In genomic region chr13:75725784-75726183, GRCh38 we compare ENCODE assay signal across 15 cellular contexts.
DNase-seq lines count a peak whose midpoint lies in the region; ATAC-seq and TF ChIP-seq lines count a peak whose summit lies in the region.
"Had no signal": no experiment of that assay in that cellular context is flagged by ENCODE, and none has a peak within 500 bp of the region (broad histone marks: within the 10 kb centered on the region; RNA-seq: fewer than 3 reads in every experiment).

No MANE protein-coding gene starts in this region.

- no peak overlapping the region for H3K27ac Mint-ChIP-seq in T-helper 2 cell treated with Interferon-gamma antibody and Interleukin-4, amounts not matched to agents 5 μg/mL and 100 μg/mL, for 36 hours
- H3K27ac Mint-ChIP-seq: CD4-positive, alpha-beta T cell had no signal

- H3K27ac ChIP-seq in SK-N-SH (ENCODE audit: low read depth in 2 of 2, low read length in 1 of 2), result peak overlapping the region in 1 of 2 experiments; percentile 35; a peak in 2 of 4 replicates
- H3K27ac ChIP-seq in hepatocyte, result peak overlapping the region; percentile 52
- H3K27ac ChIP-seq in gastroesophageal sphincter, result no peak overlapping the region
- H3K27ac ChIP-seq: HL-60 had no signal

- H3K4me1 ChIP-seq in SK-N-SH (ENCODE audit: control insufficient read depth in 1 of 2, insufficient read depth in 2 of 2, low read depth in 1 of 2, low read length in 1 of 2) (peaks cover 0 to 28% of the 10 kb centered on the region in 2 experiments; a peak in 2 of 4 replicates), hepatocyte (ENCODE audit: insufficient read depth) (peaks cover 25% of the 10 kb centered on the region), gastroesophageal sphincter (peaks cover 0 to 9% (median 0%) of the 10 kb centered on the region in 3 donors)

- H4K20me1 ChIP-seq in SK-N-SH (ENCODE audit: insufficient read depth), result peaks cover 65% of the 10 kb centered on the region
- no peaks in the 10 kb centered on the region for H4K20me1 ChIP-seq in hepatocyte (ENCODE audit: insufficient read depth, poor library complexity, severe bottlenecking)

- peak; percentile 40 for DNase-seq in EH (ENCODE audit: low read depth)
- no peak for DNase-seq in SK-N-SH
- DNase-seq in hepatocyte (ENCODE audit: low spot score), result no peak
- DNase-seq in renal cortical epithelial cell (ENCODE audit: low read depth), result peak; percentile 72
- no peak for DNase-seq in T-helper 2 cell treated with Interferon-gamma antibody and Interleukin-4, amounts not matched to agents 5 μg/mL and 100 μg/mL, for 36 hours (ENCODE audit: low spot score)
- DNase-seq: activated naive CD4-positive, alpha-beta T cell treated with anti-CD3 and anti-CD28 coated beads, Interleukin-2, amount 50 U/mL, for 16 hours; activated T-cell treated with anti-CD3 and anti-CD28 coated beads for 4 hours; CD4-positive, alpha-beta T cell; DMS79 treated with DMSO at 0.1 percent for 48 hours; NCI-H526 treated with DMSO at 0.1 percent for 48 hours had no signal

- H3K36me3 ChIP-seq in SK-N-SH (replicated peaks in 1 of 2; ENCODE audit: control insufficient read depth in 1 of 2, insufficient read depth in 2 of 2, low read length in 1 of 2) (peaks cover 0 to 24% of the 10 kb centered on the region in 2 experiments), hepatocyte (replicated peaks; ENCODE audit: insufficient read depth, low read depth) (no peaks in the 10 kb centered on the region), gastroesophageal sphincter (no peaks in the 10 kb centered on the region)
- H3K36me3 ChIP-seq: HAP-1 had no signal

- POLR2A ChIA-PET in SK-N-SH (lab: Yijun Ruan, JAX), result no interaction called here

- TF ChIP-seq POLR2A in gastroesophageal sphincter (IDR thresholded peaks at IDR 0.05), result no peak

- H3K79me2 ChIP-seq in SK-N-SH (ENCODE audit: insufficient read depth) (peaks cover 93% of the 10 kb centered on the region), hepatocyte (no peaks in the 10 kb centered on the region)

- peaks cover 3% of the 10 kb centered on the region for H3K9me3 Mint-ChIP-seq in T-helper 2 cell treated with Interferon-gamma antibody and Interleukin-4, amounts not matched to agents 5 μg/mL and 100 μg/mL, for 36 hours
- H3K9me3 Mint-ChIP-seq: CD4-positive, alpha-beta T cell had no signal

- CTCF ChIA-PET in SK-N-SH (lab: Yijun Ruan, JAX), result interaction anchor here (0.9 to 1.6 kb wide), 3 partner anchors 9 to 30 kb away, joined by 3 to 10 read pairs (median 5); no protein-coding TSS in a partner anchor

- no peaks in the 10 kb centered on the region for H3K4me1 Mint-ChIP-seq in T-helper 2 cell treated with Interferon-gamma antibody and Interleukin-4, amounts not matched to agents 5 μg/mL and 100 μg/mL, for 36 hours (ENCODE audit: low read depth)

- no peak overlapping the region for H2AFZ ChIP-seq in SK-N-SH (ENCODE audit: low read depth)
- H2AFZ ChIP-seq in hepatocyte, result no peak overlapping the region

- no peak overlapping the region for H3K9ac ChIP-seq in SK-N-SH

- no peak for TF ChIP-seq RAD21 in SK-N-SH (IDR thresholded peaks at IDR 0.05; ENCODE audit: low read length)

- H3K4me3 ChIP-seq in SK-N-SH (ENCODE audit: low read depth in 2 of 2, low read length in 1 of 2), result no peak overlapping the region
- no peak overlapping the region for H3K4me3 ChIP-seq in hepatocyte
- no peak overlapping the region for H3K4me3 ChIP-seq in gastroesophageal sphincter
- H3K4me3 ChIP-seq: HAP-1 had no signal

- H3K4me3 Mint-ChIP-seq in T-helper 2 cell treated with Interferon-gamma antibody and Interleukin-4, amounts not matched to agents 5 μg/mL and 100 μg/mL, for 36 hours, result no peak overlapping the region
- H3K4me3 Mint-ChIP-seq: CD4-positive, alpha-beta T cell had no signal

- no peak for ATAC-seq in gastroesophageal sphincter
- ATAC-seq in GM21526 (IDR thresholded peaks at IDR 0.05; ENCODE audit: low FRiP score, unreplicated experiment), result no peak
- ATAC-seq in GM21723 (IDR thresholded peaks at IDR 0.05; ENCODE audit: unreplicated experiment), result no peak

- no peaks in the 10 kb centered on the region for H3K27me3 Mint-ChIP-seq in T-helper 2 cell treated with Interferon-gamma antibody and Interleukin-4, amounts not matched to agents 5 μg/mL and 100 μg/mL, for 36 hours (ENCODE audit: low read depth)
- H3K27me3 Mint-ChIP-seq: CD4-positive, alpha-beta T cell had no signal

- TF ChIP-seq CTCF in SK-N-SH (IDR thresholded peaks at IDR 0.05) (no peak), hepatocyte (IDR thresholded peaks at IDR 0.05; ENCODE audit: poor library complexity) (no peak), gastroesophageal sphincter (IDR thresholded peaks at IDR 0.05) (no peak)

- H3K27me3 ChIP-seq in SK-N-SH (ENCODE audit: insufficient read depth), result no peaks in the 10 kb centered on the region
- H3K27me3 ChIP-seq in hepatocyte, result no peaks in the 10 kb centered on the region
- H3K27me3 ChIP-seq in gastroesophageal sphincter, result no peaks in the 10 kb centered on the region

- peaks cover 29% of the 10 kb centered on the region for H3F3A ChIP-seq in SK-N-SH (replicated peaks; ENCODE audit: insufficient read depth)

- no peaks in the 10 kb centered on the region for H3K36me3 Mint-ChIP-seq in T-helper 2 cell treated with Interferon-gamma antibody and Interleukin-4, amounts not matched to agents 5 μg/mL and 100 μg/mL, for 36 hours (ENCODE audit: low read depth)

- TF ChIP-seq EP300 in SK-N-SH (IDR thresholded peaks at IDR 0.05; ENCODE audit: borderline replicate concordance in 1 of 2, low read depth in 1 of 2, low read length in 1 of 2) (no peak), gastroesophageal sphincter (IDR thresholded peaks at IDR 0.05) (no peak)

- H3K9me2 ChIP-seq in SK-N-SH (no peaks in the 10 kb centered on the region), hepatocyte (replicated peaks; ENCODE audit: insufficient read depth) (no peaks in the 10 kb centered on the region)

- H3K9me3 ChIP-seq in SK-N-SH (no peaks in the 10 kb centered on the region), hepatocyte (ENCODE audit: low read depth) (no peaks in the 10 kb centered on the region), gastroesophageal sphincter (no peaks in the 10 kb centered on the region)
- H3K9me3 ChIP-seq: HAP-1 had no signal

- H3K4me2 ChIP-seq in SK-N-SH (peak overlapping the region; percentile 5; the same call in 1 of the 2 replicates), hepatocyte (peak overlapping the region; percentile 35)

TF ChIP-seq in SK-N-SH, 30 proteins besides CTCF, POLR2A, EP300 and RAD21:
- TF ChIP-seq POLR2AphosphoS5 (IDR thresholded peaks at IDR 0.05; ENCODE audit: low read depth, low read length) (no peak), USF2 (IDR thresholded peaks at IDR 0.05; ENCODE audit: borderline replicate concordance, low read depth, low read length) (no peak), FOXJ3 (CRISPR knock-in tag; IDR thresholded peaks at IDR 0.05) (no peak)

Comparison
In these comparisons a context has a peak if more than half of its experiments do, and no peak if none do; other contexts are left out.
1. DNase-seq: peak in EH (single experiment) and renal cortical epithelial cell (single experiment); none in SK-N-SH (single experiment), hepatocyte (single experiment) and T-helper 2 cell treated with Interferon-gamma antibody and Interleukin-4, amounts not matched to agents 5 μg/mL and 100 μg/mL, for 36 hours (single experiment).